8 cellular contexts compared by ENCODE assay signal in the genomic region with DNA sequence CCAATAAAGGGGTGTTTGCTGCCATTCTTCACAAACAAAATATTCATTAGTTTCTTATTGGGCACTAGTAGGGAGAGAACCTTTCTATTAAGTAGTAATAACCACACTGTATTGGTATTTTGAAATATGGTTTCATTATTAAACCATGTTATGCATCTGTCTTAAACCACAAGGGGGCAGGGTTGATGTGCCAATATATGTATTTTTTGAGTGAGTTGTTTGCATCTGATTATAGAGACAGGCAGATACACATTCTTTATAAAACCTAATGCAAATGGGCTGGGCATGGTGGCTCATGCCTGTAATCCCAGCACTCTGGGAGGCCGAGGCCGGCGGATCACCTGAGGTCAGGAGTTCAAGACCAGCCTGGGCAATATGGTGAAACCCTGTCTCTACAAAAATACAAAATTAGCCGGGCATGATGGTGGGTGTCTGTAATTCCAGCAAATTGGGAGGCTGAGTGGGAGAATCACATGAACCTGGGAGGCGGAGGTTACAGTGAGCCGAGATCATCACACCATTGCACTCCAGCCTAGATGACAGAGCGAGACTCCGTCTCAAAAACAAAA. TPM values are rescaled to one million over a fixed set of nuclear protein-coding genes. Genes with fewer than 3 reads are reported as not detected.
DNase-seq lines count a peak whose midpoint lies in the region; ATAC-seq and TF ChIP-seq lines count a peak whose summit lies in the region.
"Not testable (repeated sequence)": the region's sequence is repeated elsewhere in the genome, so short reads cannot be mapped to it uniquely, and the experiment has no call there.

No MANE protein-coding gene starts in this region.

- H3K27me3 ChIP-seq in SJCRH30 = not testable (repeated sequence)

- H3K9me3 Mint-ChIP-seq in brain = not testable (repeated sequence)

- peak; percentile 67 to 73 for TF ChIP-seq CTCF in brain (conservative IDR thresholded peaks at IDR 0.05)

- not testable (repeated sequence) for H3K4me3 ChIP-seq in SJCRH30

- not testable (repeated sequence) for H3K27ac ChIP-seq in SJCRH30

- H3K27ac Mint-ChIP-seq in brain = peak overlapping the region in 2 of 5 experiments; percentile 55 to 90

- not testable (repeated sequence) for H3K4me3 Mint-ChIP-seq in brain

- H3K36me3 ChIP-seq in SJCRH30 = not testable (repeated sequence)

- H3K27me3 Mint-ChIP-seq in brain = not testable (repeated sequence)

- H3K9me3 ChIP-seq in SJCRH30 (replicated peaks) = not testable (repeated sequence)

- ATAC-seq in GM18858 (IDR thresholded peaks at IDR 0.05; ENCODE audit: unreplicated experiment) (peak; percentile 62), HG03354 (IDR thresholded peaks at IDR 0.05; ENCODE audit: poor library complexity, severe bottlenecking, unreplicated experiment) (peak; percentile 85)

- peaks cover 26% of the 10 kb centered on the region for H3K4me1 Mint-ChIP-seq in brain

- DNase-seq in Ammon's horn (ENCODE audit: low spot score) = peak; percentile 58
- DNase-seq in NCI-H2081 (lab: John Stamatoyannopoulos, UW) = peak; percentile 19 to 45
- DNase-seq in SJCRH30 = peak; percentile 26 to 63
- DNase-seq in hepatic stellate cell (ENCODE audit: low spot score) = peak; percentile 12
- DNase-seq in retina = peak; percentile 11

- not testable (repeated sequence) for H3K4me1 ChIP-seq in SJCRH30

- not testable (repeated sequence) for H3K36me3 Mint-ChIP-seq in brain

RNA-seq across cellular contexts. Expression of a gene that starts 56.0 kb away (rescaled TPM):
- total RNA-seq in SJCRH30 (2014; rRNA removed; shearing (Covaris generic)) = 62.0 and 85.5 TPM in 2 replicates
- 16.4 TPM for polyA plus RNA-seq in brain (ENCODE audit: insufficient read depth, low read depth, low replicate concordance)
